8 cellular contexts compared by ENCODE assay signal in genomic region chr3:140942221-140943104, GRCh38. TPM values are rescaled to one million over a fixed set of nuclear protein-coding genes. Genes with fewer than 3 reads are reported as not detected.
DNase-seq lines count a peak whose midpoint lies in the region; ATAC-seq and TF ChIP-seq lines count a peak whose summit lies in the region.

No MANE protein-coding gene starts in this region.

- no TSS peak for BruUV-seq in IMR-90 (replicated peaks; lab: Mats Ljungman, UMichigan)

- 1% methylated on average over 30 of the region's 56 CpGs; no CpG with 5 or more reads in 1 of the 2 experiments for WGBS in IMR-90 (ENCODE audit: extremely low coverage in 2 of 2, insufficient read length in 1 of 2), 2 experiments

- peak overlapping the region; percentile 89 for H3K27ac ChIP-seq in IMR-90 (ENCODE audit: insufficient read depth, low read length)
- peak overlapping the region; percentile 99 for H3K27ac ChIP-seq in ascending aorta

- peak overlapping the region; percentile 61 for H2BK5ac ChIP-seq in IMR-90 (ENCODE audit: low read depth, low read length, poor library complexity, severe bottlenecking)

- H3K79me1 ChIP-seq in IMR-90 (ENCODE audit: low read depth in 1 of 2, low read length in 2 of 2) = peaks cover 4 to 30% of the 10 kb centered on the region in 2 experiments; a peak in 3 of 4 replicates

- peak overlapping the region; percentile 75 for H3K4me2 ChIP-seq in IMR-90 (ENCODE audit: low read depth, low read length)

- H4K20me1 ChIP-seq in IMR-90 (ENCODE audit: insufficient read depth, low read length) = peaks cover 25% of the 10 kb centered on the region

- H3K4ac ChIP-seq in IMR-90 (ENCODE audit: low read depth, low read length) = peak overlapping the region; percentile 63

- ATAC-seq in GM21526 (IDR thresholded peaks at IDR 0.05; ENCODE audit: low FRiP score, unreplicated experiment) (peak; percentile 48), IMR-90 (ENCODE audit: low read depth) (peak; percentile 68)

- H3K36me3 ChIP-seq in IMR-90 (ENCODE audit: control insufficient read depth, insufficient read depth, low read length) = no peaks in the 10 kb centered on the region
- H3K36me3 ChIP-seq in ascending aorta = no peaks in the 10 kb centered on the region

- peak overlapping the region; percentile 95 for H3K9ac ChIP-seq in IMR-90 (ENCODE audit: low read depth, low read length)

- H3K18ac ChIP-seq in IMR-90 (ENCODE audit: low read depth, low read length) = peak overlapping the region; percentile 55

- H4K5ac ChIP-seq in IMR-90 (ENCODE audit: low read depth, low read length) = peak overlapping the region; percentile 47

- TF ChIP-seq POLR2A in IMR-90 (IDR thresholded peaks at IDR 0.05; ENCODE audit: low read depth, low read length) = no peak

- TF ChIP-seq CTCF in IMR-90 (conservative IDR thresholded peaks at IDR 0.05; ENCODE audit: low read depth, low read length) (no peak), ascending aorta (IDR thresholded peaks at IDR 0.05) (no peak), retinal pigment epithelial cell (conservative IDR thresholded peaks at IDR 0.05; ENCODE audit: low read depth, low read length) (no peak)

- peaks cover 2% of the 10 kb centered on the region; the same call in 1 of the 2 replicates for H3K9me1 ChIP-seq in IMR-90 (ENCODE audit: insufficient read depth, low read length)

- TF ChIP-seq RAD21 in IMR-90 (IDR thresholded peaks at IDR 0.05; ENCODE audit: low read length) = no peak

- peak overlapping the region; percentile 30 for H2BK120ac ChIP-seq in IMR-90 (ENCODE audit: low read depth, low read length)

- no peak overlapping the region for H2BK15ac ChIP-seq in IMR-90 (ENCODE audit: low read depth, low read length)

- H3K27me3 ChIP-seq in IMR-90 (ENCODE audit: control insufficient read depth, insufficient read depth, low read length) (no peaks in the 10 kb centered on the region), ascending aorta (no peaks in the 10 kb centered on the region)

- in situ Hi-C loops in IMR-90 (cut with MboI; ENCODE audit: low sequenced_read_pairs) = no loop called here

- H3K14ac ChIP-seq in IMR-90 (replicated peaks; ENCODE audit: low read depth, low read length) = peak overlapping the region; percentile 60

- intact Hi-C loops in IMR-90 (cut with micrococcal nuclease) = loop anchor here (2.0 kb wide), 1 partner anchor 14 kb away; no protein-coding TSS in a partner anchor
- intact Hi-C loops in ascending aorta (cut with DNase I) = loop anchor here (5.0 kb wide), 5 partner anchors 170 to 1780 kb away; partner anchors contain the start of genes COPB2, PXYLP1, TRPC1 and XRN1

- H3K56ac ChIP-seq in IMR-90 (ENCODE audit: extremely low read depth, insufficient read depth, low read length) = peak overlapping the region; percentile 73

- H3K4me3 ChIP-seq in IMR-90 (ENCODE audit: insufficient read depth, low read depth, low read length) = peak overlapping the region; percentile 82
- peak overlapping the region; percentile 73 to 99 for H3K4me3 ChIP-seq in ascending aorta
- peak overlapping the region; percentile 74 for H3K4me3 ChIP-seq in retinal pigment epithelial cell (ENCODE audit: low read length)

- H3K9me3 ChIP-seq in IMR-90 (ENCODE audit: control insufficient read depth, insufficient read depth, low read length) = no peaks in the 10 kb centered on the region
- no peaks in the 10 kb centered on the region for H3K9me3 ChIP-seq in ascending aorta

- H2BK20ac ChIP-seq in IMR-90 (ENCODE audit: low read depth, low read length) = no peak overlapping the region

- H4K91ac ChIP-seq in IMR-90 (ENCODE audit: insufficient read depth, low read depth, low read length) = peak overlapping the region; percentile 21

- CTCF ChIA-PET in IMR-90 (lab: Yijun Ruan, JAX) = interaction anchor here (1.0 kb wide), 1 partner anchor 35 kb away, joined by 3 read pairs; no protein-coding TSS in a partner anchor

- H4K8ac ChIP-seq in IMR-90 (ENCODE audit: low read depth in 2 of 2, low read length in 2 of 2) = peak overlapping the region; percentile 13 to 71; a peak in 3 of 4 replicates

- H3K4me1 ChIP-seq in IMR-90 (ENCODE audit: control insufficient read depth, insufficient read depth, low read length) = no peaks in the 10 kb centered on the region
- peaks cover 0 to 15% of the 10 kb centered on the region in 2 donors for H3K4me1 ChIP-seq in ascending aorta

- POLR2A ChIA-PET in IMR-90 (lab: Charles Lee; ENCODE audit: unreplicated experiment) = interaction anchor here (0.6 kb wide), 1 partner anchor 137 kb away, joined by 8 read pairs; no protein-coding TSS in a partner anchor

- dilution Hi-C loops in IMR-90 (cut with HindIII; ENCODE audit: low sequenced_read_pairs, unreplicated experiment) = no loop called here

- peak; percentile 88 for DNase-seq in ELF-1 (ENCODE audit: low read depth, low spot score)
- peak; percentile 56 for DNase-seq in IMR-90
- DNase-seq in SW480 (ENCODE audit: low spot score) = peak; percentile 63
- DNase-seq in ascending aorta (ENCODE audit: low spot score in 2 of 2) = peak in 1 of 2 donors; percentile 72
- peak in 45 of 51 donors; percentile 7 to 79 (median 49) for DNase-seq in hypothalamus (lab: John Stamatoyannopoulos, UW)
- DNase-seq in retinal pigment epithelial cell (ENCODE audit: low read depth) = no peak
- no peak for DNase-seq in DMS153 (lab: John Stamatoyannopoulos, UW)

- 0 out of 2 replicates have a peak overlapping the region, but pooled peaks have one; percentile 3 for H2AK5ac ChIP-seq in IMR-90 (ENCODE audit: low read depth, low read length)

- peak overlapping the region; percentile 66 for H3K23ac ChIP-seq in IMR-90 (ENCODE audit: low read depth, low read length)

- H2AK9ac ChIP-seq in IMR-90 (replicated peaks; ENCODE audit: low read depth, low read length, poor library complexity) = peak overlapping the region; percentile 82

- peak overlapping the region; percentile 95 for H2AFZ ChIP-seq in IMR-90 (replicated peaks; ENCODE audit: low read length, poor library complexity)

TF ChIP-seq in IMR-90, 13 proteins besides CTCF, POLR2A, EP300 and RAD21:
- peak; percentile 39; the same call in 1 of the 2 replicates for TF ChIP-seq MAZ (IDR thresholded peaks at IDR 0.05; ENCODE audit: borderline replicate concordance, low read depth, low read length)
- no peak for TF ChIP-seq RCOR1 (IDR thresholded peaks at IDR 0.05; ENCODE audit: insufficient replicate concordance, low read length)
- TF ChIP-seq ELK1 (IDR thresholded peaks at IDR 0.05; ENCODE audit: borderline replicate concordance, low read depth, low read length) = no peak

RNA-seq across cellular contexts. Expression of gene SLC25A36, which starts 0.8 kb away (rescaled TPM):
- 70.3 and 76.7 TPM in 2 replicates for total RNA-seq in IMR-90 (2012; rRNA removed)
- 25.9 and 31.3 TPM in 2 replicates for polyA plus RNA-seq in IMR-90 (2012; rRNA removed)
- polyA plus RNA-seq in IMR-90 (2012; cell fraction: cytosol; rRNA removed) = 17.6 and 20.7 TPM in 2 replicates
- 73.4 and 187 TPM in 2 replicates for polyA plus RNA-seq in IMR-90 (2012; cell fraction: nucleus; rRNA removed; ENCODE audit: low replicate concordance)
- 19.1 TPM for total RNA-seq in ascending aorta

Comparison
In these comparisons a context has a peak if more than half of its experiments do, and no peak if none do; other contexts are left out.
1. DNase-seq: peak in ELF-1 (single experiment), IMR-90 (single experiment), SW480 (single experiment) and hypothalamus (45 of 51); none in retinal pigment epithelial cell (single experiment) and DMS153 (single experiment).
2. Peak in every context shown above with its lines, with median percentiles within 50 percentile points of each other: H3K4me3 ChIP-seq.